ENCODE assay signal across 8 cellular contexts in genomic region chr1:27602510-27603319, GRCh38. TPM values are rescaled to one million over a fixed set of nuclear protein-coding genes. Genes with fewer than 3 reads are reported as not detected.
DNase-seq lines count a peak whose midpoint lies in the region; ATAC-seq, FAIRE-seq and TF ChIP-seq lines count a peak whose summit lies in the region.

No MANE protein-coding gene starts in this region.

- ATAC-seq in Right ventricle myocardium superior (ENCODE audit: poor library complexity) (peak; percentile 31), pancreas (peak; percentile 49 to 65 (median 54)), HG02884 (IDR thresholded peaks at IDR 0.05; ENCODE audit: unreplicated experiment) (no peak), HG03039 (IDR thresholded peaks at IDR 0.05; ENCODE audit: unreplicated experiment) (no peak)

- H3K4me3 ChIP-seq in MG63, result peak overlapping the region; percentile 94
- H3K4me3 ChIP-seq in pancreas, result peak overlapping the region; percentile 72 to 100 (median 88)

- peaks cover 6 to 25% (median 18%) of the 10 kb centered on the region in 3 donors for H3K4me1 ChIP-seq in pancreas

- no peak for FAIRE-seq in pancreas (lab: Jason Lieb, UNC)

- H3K27ac ChIP-seq in pancreas, result peak overlapping the region; percentile 76 to 85 (median 80)

- H3K27ac Mint-ChIP-seq in activated naive CD4-positive, alpha-beta T cell treated with anti-CD3 and anti-CD28 coated beads, Interleukin-2, amount 50 U/mL, for 24 hours, result peak overlapping the region; percentile 41

- H3K36me3 ChIP-seq in MG63 (no peaks in the 10 kb centered on the region), pancreas (no peaks in the 10 kb centered on the region)

- H3K4me3 Mint-ChIP-seq in activated naive CD4-positive, alpha-beta T cell treated with anti-CD3 and anti-CD28 coated beads, Interleukin-2, amount 50 U/mL, for 24 hours, result peak overlapping the region; percentile 80

- H3K9me3 Mint-ChIP-seq in activated naive CD4-positive, alpha-beta T cell treated with anti-CD3 and anti-CD28 coated beads, Interleukin-2, amount 50 U/mL, for 24 hours, result no peaks in the 10 kb centered on the region

- DNase-seq in Daoy (ENCODE audit: low read depth) (peak; percentile 34), MG63 (peak; percentile 44), Right ventricle myocardium superior (peak; percentile 71), pancreas (peak; percentile 66 to 89 (median 76)), cerebellar nuclear complex (lab: John Stamatoyannopoulos, UW) (no peak)

- H3K4me1 Mint-ChIP-seq in activated naive CD4-positive, alpha-beta T cell treated with anti-CD3 and anti-CD28 coated beads, Interleukin-2, amount 50 U/mL, for 24 hours, result peaks cover 59% of the 10 kb centered on the region

- H3K9me3 ChIP-seq in MG63, result no peaks in the 10 kb centered on the region
- H3K9me3 ChIP-seq in pancreas, result no peaks in the 10 kb centered on the region

- H3K27me3 ChIP-seq in MG63 (no peaks in the 10 kb centered on the region), pancreas (no peaks in the 10 kb centered on the region)

- TF ChIP-seq CTCF in pancreas (IDR thresholded peaks at IDR 0.05), result no peak

- WGBS in pancreas, 2 donors, result 2% methylated on average over 22 to 46 of the region's 55 CpGs

- intact Hi-C loops in Right ventricle myocardium superior (cut with DNase I) (loop anchor here (2.0 to 5.0 kb wide), 2 partner anchors 30 to 45 kb away; no protein-coding TSS in a partner anchor), pancreas (cut with DNase I) (loop anchor here in 1 of 3 donors (5.0 kb wide), 1 partner anchor 45 kb away; no protein-coding TSS in a partner anchor)

- H3K27me3 Mint-ChIP-seq in activated naive CD4-positive, alpha-beta T cell treated with anti-CD3 and anti-CD28 coated beads, Interleukin-2, amount 50 U/mL, for 24 hours, result no peaks in the 10 kb centered on the region

- H3K36me3 Mint-ChIP-seq in activated naive CD4-positive, alpha-beta T cell treated with anti-CD3 and anti-CD28 coated beads, Interleukin-2, amount 50 U/mL, for 24 hours, result no peaks in the 10 kb centered on the region

RNA-seq across cellular contexts. Expression of gene AHDC1, which starts 1.2 kb away (rescaled TPM):
- 3.8 and 4.7 TPM in 2 replicates for total RNA-seq in Daoy (2014; rRNA removed; shearing (Covaris generic))
- total RNA-seq in MG63 (2014; rRNA removed; shearing (Covaris generic); ENCODE audit: low replicate concordance), result 10.4 and 11.5 TPM in 2 replicates
- total RNA-seq in Right ventricle myocardium superior (47.4 TPM), pancreas (10 to 100 TPM; 10.4 to 22.4 (median 13.7) TPM)
- 10 to 100 TPM; 16.3 to 27.5 TPM for polyA plus RNA-seq in pancreas

RNA-seq across cellular contexts. Expression of gene FGR, which starts 32.3 kb away (rescaled TPM):
- not detected in 2 replicates for total RNA-seq in Daoy (2014; rRNA removed; shearing (Covaris generic))
- not detected in 2 replicates for total RNA-seq in MG63 (2014; rRNA removed; shearing (Covaris generic); ENCODE audit: low replicate concordance)
- total RNA-seq in Right ventricle myocardium superior, result 3.7 TPM
- 1 to 10 TPM in 4 of 6 donors, under 1 TPM in 2; 0.51 to 6.8 (median 2.5) TPM for total RNA-seq in pancreas
- polyA plus RNA-seq in pancreas, result 1 to 10 TPM; 3.6 to 5.8 TPM

Comparison
In these comparisons a context has a peak if more than half of its experiments do, and no peak if none do; other contexts are left out.
1. DNase-seq: peak in Daoy (single experiment), MG63 (single experiment), Right ventricle myocardium superior (single experiment) and pancreas (6 of 6); none in cerebellar nuclear complex (0 of 2).
2. ATAC-seq: peak in Right ventricle myocardium superior (single experiment) and pancreas (4 of 4); none in HG02884 (single experiment) and HG03039 (single experiment).